Comparison of ENCODE assay signal across 22 cellular contexts in the genomic region with DNA sequence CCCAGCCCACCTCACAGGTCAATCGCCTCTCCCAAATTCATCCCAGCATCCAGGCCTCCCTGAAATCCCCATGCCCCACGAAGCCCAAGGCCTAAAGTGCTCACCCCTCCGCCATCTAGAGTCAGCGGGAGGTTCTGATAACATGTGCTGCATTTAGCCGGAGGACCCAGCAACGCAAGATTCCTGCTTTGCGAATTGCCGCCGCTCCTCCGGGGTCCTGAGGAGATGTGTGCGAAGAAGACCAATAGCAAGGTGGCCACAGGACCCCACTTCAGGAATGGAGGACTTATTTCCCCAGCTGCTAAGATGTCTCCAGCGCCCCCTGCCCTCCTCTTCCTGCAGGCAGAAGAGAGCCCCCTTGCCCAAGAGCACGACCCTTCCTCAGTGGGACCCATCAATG.
"Had no signal": no experiment of that assay in that cellular context is flagged by ENCODE, and none has a peak within 500 bp of the region (broad histone marks: within the 10 kb centered on the region; RNA-seq: fewer than 3 reads in every experiment).

No MANE protein-coding gene starts in this region.

- H3K27me3 ChIP-seq: colonic mucosa, ovary, transverse colon, uterus had no signal

- H3K4me1 ChIP-seq: colonic mucosa, left lung, prostate gland, uterus had no signal

- H3K4me3 ChIP-seq: colonic mucosa, dorsolateral prefrontal cortex, esophagus muscularis mucosa, heart left ventricle, left lung, ovary, prostate gland, transverse colon, uterus had no signal

- H3K4me3 Mint-ChIP-seq: activated CD8-positive, alpha-beta T cell treated with anti-CD3 and anti-CD28 coated beads, Interleukin-2, amount 10 ng/mL, durations not matched to agents 7 days and 5 days; central memory CD8-positive, alpha-beta T cell; effector memory CD8-positive, alpha-beta T cell; mesothelial cell of epicardium; naive thymus-derived CD8-positive, alpha-beta T cell; stimulated activated naive B cell treated with anti-CD40 and anti-IgM and Interleukin-4, amounts not matched to agents 10 μg/mL and 1 μg/mL and 100 μg/mL, for 72 hours had no signal

- ATAC-seq: activated CD8-positive, alpha-beta T cell treated with anti-CD3 and anti-CD28 coated beads, Interleukin-2, amount 10 ng/mL, durations not matched to agents 7 days and 5 days; activated naive CD4-positive, alpha-beta T cell treated with anti-CD3 and anti-CD28 coated beads, Interleukin-2, amount 50 U/mL, for 72 hours; effector memory CD8-positive, alpha-beta T cell; heart left ventricle; left lung; naive thymus-derived CD8-positive, alpha-beta T cell; stimulated activated naive B cell treated with anti-CD40 and anti-IgM and Interleukin-4, amounts not matched to agents 10 μg/mL and 1 μg/mL and 100 μg/mL, for 72 hours had no signal

- H3K4me1 Mint-ChIP-seq: central memory CD8-positive, alpha-beta T cell; stimulated activated naive B cell treated with anti-CD40 and anti-IgM and Interleukin-4, amounts not matched to agents 10 μg/mL and 1 μg/mL and 100 μg/mL, for 72 hours had no signal

- H3K27ac Mint-ChIP-seq: activated CD8-positive, alpha-beta T cell treated with anti-CD3 and anti-CD28 coated beads, Interleukin-2, amount 10 ng/mL, durations not matched to agents 7 days and 5 days; activated naive CD4-positive, alpha-beta T cell treated with anti-CD3 and anti-CD28 coated beads, Interleukin-2, amount 50 U/mL, for 72 hours; effector memory CD8-positive, alpha-beta T cell; mesothelial cell of epicardium; naive thymus-derived CD8-positive, alpha-beta T cell; stimulated activated naive B cell treated with anti-CD40 and anti-IgM and Interleukin-4, amounts not matched to agents 10 μg/mL and 1 μg/mL and 100 μg/mL, for 72 hours had no signal

- H3K9me3 ChIP-seq: colonic mucosa, esophagus muscularis mucosa, heart left ventricle, left lung, ovary, prostate gland, transverse colon, uterus had no signal

- H3K27ac ChIP-seq: colonic mucosa, dorsolateral prefrontal cortex, esophagus muscularis mucosa, heart left ventricle, left lung, ovary, prostate gland, transverse colon, uterus, VCaP had no signal

- H3K36me3 ChIP-seq: colonic mucosa, esophagus muscularis mucosa, heart left ventricle, left lung, ovary, prostate gland, transverse colon, uterus had no signal

- H3K9me3 Mint-ChIP-seq: activated naive CD4-positive, alpha-beta T cell treated with anti-CD3 and anti-CD28 coated beads, Interleukin-2, amount 50 U/mL, for 72 hours; central memory CD8-positive, alpha-beta T cell; effector memory CD8-positive, alpha-beta T cell; mesothelial cell of epicardium; naive thymus-derived CD8-positive, alpha-beta T cell; stimulated activated naive B cell treated with anti-CD40 and anti-IgM and Interleukin-4, amounts not matched to agents 10 μg/mL and 1 μg/mL and 100 μg/mL, for 72 hours had no signal

- H3K36me3 Mint-ChIP-seq: activated naive CD4-positive, alpha-beta T cell treated with anti-CD3 and anti-CD28 coated beads, Interleukin-2, amount 50 U/mL, for 72 hours; mesothelial cell of epicardium; naive thymus-derived CD8-positive, alpha-beta T cell; stimulated activated naive B cell treated with anti-CD40 and anti-IgM and Interleukin-4, amounts not matched to agents 10 μg/mL and 1 μg/mL and 100 μg/mL, for 72 hours had no signal

- DNase-seq: activated CD4-positive, alpha-beta T cell treated with anti-CD3 and anti-CD28 coated beads for 1 hour; activated CD4-positive, alpha-beta T cell treated with anti-CD3 and anti-CD28 coated beads, Interleukin-2, amount 50 U/mL, for 1 hour; activated CD8-positive, alpha-beta T cell treated with anti-CD3 and anti-CD28 coated beads, Interleukin-2, amount 10 ng/mL, durations not matched to agents 7 days and 5 days; activated T-cell treated with anti-CD3 and anti-CD28 coated beads, Interleukin-2, amount 50 U/mL, for 1 hour; colonic mucosa; dorsolateral prefrontal cortex; effector memory CD8-positive, alpha-beta T cell; naive thymus-derived CD8-positive, alpha-beta T cell; ovary; stimulated activated CD4-positive, alpha-beta T cell treated with anti-CD3 and anti-CD28 coated beads, Interleukin-2, amount 100 ng/mL, for 48 hours; stimulated activated CD8-positive, alpha-beta memory T cell treated with anti-CD3 and anti-CD28 coated beads, Interleukin-4, amount 100 ng/mL, for 48 hours; stimulated activated naive B cell treated with anti-CD40 and anti-IgM and Interleukin-4, amounts not matched to agents 10 μg/mL and 1 μg/mL and 100 μg/mL, for 72 hours; transverse colon; uterus had no signal
